ENCODE assay signal across 16 cellular contexts in the genomic region with DNA sequence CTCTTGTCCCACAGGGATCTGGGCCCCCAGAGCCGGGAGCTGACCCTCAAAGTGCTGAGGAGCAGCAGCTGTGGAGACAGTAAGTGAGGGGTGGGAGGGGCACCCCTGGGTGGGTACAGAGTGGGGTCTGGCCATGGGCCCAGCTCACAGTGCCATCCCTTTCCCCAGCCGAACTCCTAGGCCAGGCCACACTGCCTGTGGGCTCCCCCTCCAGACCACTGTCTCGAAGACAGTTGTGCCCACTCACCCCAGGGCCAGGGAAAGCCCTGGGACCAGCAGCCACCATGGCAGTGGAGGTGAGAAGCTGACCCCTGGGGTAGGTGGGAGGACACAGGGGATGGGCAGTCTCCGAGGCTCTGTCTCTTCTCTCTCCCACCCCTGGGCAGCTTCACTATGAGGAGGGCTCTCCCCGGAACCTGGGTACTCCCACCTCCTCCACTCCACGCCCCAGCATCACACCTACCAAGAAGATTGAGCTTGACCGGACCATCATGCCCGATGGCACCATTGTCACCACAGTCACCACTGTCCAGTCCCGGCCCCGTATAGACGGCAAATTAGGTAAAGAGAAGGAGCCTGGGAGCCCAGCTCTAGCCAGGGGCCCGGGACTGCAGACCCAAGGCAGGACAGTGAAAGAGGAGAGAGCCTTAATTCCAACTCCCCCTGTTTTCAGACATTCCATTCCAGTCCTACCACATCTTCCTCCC.
"Had no signal": no experiment of that assay in that cellular context is flagged by ENCODE, and none has a peak within 500 bp of the region (broad histone marks: within the 10 kb centered on the region; RNA-seq: fewer than 3 reads in every experiment).

No MANE protein-coding gene starts in this region.

- H3K9me3 Mint-ChIP-seq: activated T-cell treated with anti-CD3 and anti-CD28 coated beads, Interleukin-2, amount 50 U/mL, for 72 hours; natural killer cell; stimulated activated memory B cell treated with anti-CD40 and anti-IgM and Interleukin-4, amounts not matched to agents 10 μg/mL and 1 μg/mL and 100 μg/mL, for 72 hours had no signal

- DNase-seq: activated CD4-positive, alpha-beta T cell treated with anti-CD3 and anti-CD28 coated beads, Interleukin-2, amount 50 U/mL, for 4 hours; activated gamma-delta T cell; activated T-cell treated with anti-CD3 and anti-CD28 coated beads, Interleukin-2, amount 50 U/mL, for 72 hours; adrenal gland; cerebellar nuclear complex; dermis blood vessel endothelial cell; effector memory CD4-positive, alpha-beta T cell; esophagus squamous epithelium; mesenchymal stem cell; natural killer cell; sigmoid colon; SK-N-SH; stimulated activated CD4-positive, alpha-beta T cell treated with anti-CD3 and anti-CD28 coated beads, Interleukin-4, amount 100 ng/mL, for 24 hours; T-helper 1 cell had no signal

- H3K4me3 ChIP-seq: adrenal gland, breast epithelium, esophagus squamous epithelium, sigmoid colon had no signal

- ATAC-seq: activated T-cell treated with anti-CD3 and anti-CD28 coated beads, Interleukin-2, amount 50 U/mL, for 72 hours; natural killer cell; stimulated activated memory B cell treated with anti-CD40 and anti-IgM and Interleukin-4, amounts not matched to agents 10 μg/mL and 1 μg/mL and 100 μg/mL, for 72 hours had no signal

- H3K27ac Mint-ChIP-seq: activated T-cell treated with anti-CD3 and anti-CD28 coated beads, Interleukin-2, amount 50 U/mL, for 72 hours; natural killer cell; stimulated activated memory B cell treated with anti-CD40 and anti-IgM and Interleukin-4, amounts not matched to agents 10 μg/mL and 1 μg/mL and 100 μg/mL, for 72 hours had no signal

- H3K4me3 Mint-ChIP-seq: activated T-cell treated with anti-CD3 and anti-CD28 coated beads, Interleukin-2, amount 50 U/mL, for 72 hours; natural killer cell; stimulated activated memory B cell treated with anti-CD40 and anti-IgM and Interleukin-4, amounts not matched to agents 10 μg/mL and 1 μg/mL and 100 μg/mL, for 72 hours had no signal

- H3K27me3 Mint-ChIP-seq: stimulated activated memory B cell treated with anti-CD40 and anti-IgM and Interleukin-4, amounts not matched to agents 10 μg/mL and 1 μg/mL and 100 μg/mL, for 72 hours had no signal
